In the genomic region with DNA sequence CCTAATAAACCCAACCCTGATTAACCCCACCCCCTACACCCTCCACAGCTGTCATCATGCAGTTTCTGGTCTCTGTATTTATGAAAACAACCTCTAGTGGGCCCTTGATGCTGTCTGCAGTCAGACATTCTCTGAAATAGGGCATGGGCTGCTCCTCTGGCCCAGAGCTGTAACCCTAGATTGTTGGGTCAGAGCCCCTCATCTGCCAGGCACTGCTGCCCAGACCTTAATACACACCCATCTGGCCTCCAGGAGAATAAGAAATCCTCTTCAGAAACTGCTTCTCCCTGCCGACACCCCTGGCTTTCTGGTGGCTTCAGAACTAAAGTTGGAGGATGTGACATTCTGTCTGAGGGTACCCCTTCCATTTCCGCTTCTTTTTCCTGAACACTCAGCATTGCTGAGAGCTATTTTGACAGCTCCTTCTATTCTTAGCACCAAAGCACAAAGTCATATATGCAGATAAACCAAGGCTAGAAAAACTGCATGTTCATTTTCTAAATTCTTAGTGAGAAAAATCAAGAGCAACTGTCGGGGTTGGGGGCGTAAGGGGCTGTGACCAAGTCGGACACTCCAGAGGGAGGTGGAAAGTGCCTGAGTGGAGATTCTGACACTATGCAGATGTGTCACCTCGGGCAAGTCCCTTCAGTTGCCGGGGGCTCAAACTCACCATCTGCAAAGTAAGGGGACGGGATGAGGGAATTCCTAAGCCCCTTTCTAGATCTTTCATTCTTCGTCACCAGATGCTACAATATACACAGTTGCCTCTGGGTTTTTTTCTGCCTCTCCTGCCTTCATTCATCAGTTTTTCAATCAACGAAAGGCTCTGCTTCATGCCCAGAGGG, we compare ENCODE assay signal across 9 cellular contexts. TPM values are rescaled to one million over a fixed set of nuclear protein-coding genes. Genes with fewer than 3 reads are reported as not detected.
A peak's percentile ranks its signal among the peaks of the same experiment; 100 is the strongest.
DNase-seq lines count a peak whose midpoint lies in the region; ATAC-seq and TF ChIP-seq lines count a peak whose summit lies in the region.
"Had no signal": no experiment of that assay in that cellular context is flagged by ENCODE, and none has a peak within 500 bp of the region (broad histone marks: within the 10 kb centered on the region; RNA-seq: fewer than 3 reads in every experiment).

No MANE protein-coding gene starts in this region.

- TF ChIP-seq POLR2A in stomach (IDR thresholded peaks at IDR 0.05): no peak

- TF ChIP-seq CTCF in coronary artery (IDR thresholded peaks at IDR 0.05): no peak
- no peak for TF ChIP-seq CTCF in stomach (IDR thresholded peaks at IDR 0.05)

- H3K4me1 ChIP-seq in stomach: peaks cover 0 to 16% (median 6%) of the 10 kb centered on the region in 4 donors

- H3K27ac Mint-ChIP-seq in stimulated activated effector memory CD8-positive, alpha-beta T cell treated with anti-CD3 and anti-CD28 coated beads, Interleukin-12 subunit alpha, Interleukin-12 subunit beta, amount 100 ng/mL, for 72 hours: peak overlapping the region; percentile 85

- H3K27me3 ChIP-seq in stomach: no peaks in the 10 kb centered on the region

- H3K4me3 ChIP-seq in coronary artery (no peak overlapping the region), stomach (no peak overlapping the region)

- no peaks in the 10 kb centered on the region for H3K9me3 ChIP-seq in stomach

- intact Hi-C loops in stomach (cut with DNase I; ENCODE audit: low total_unique reads): no loop called here

- peak overlapping the region; percentile 2 to 25 for H3K27ac ChIP-seq in coronary artery
- H3K27ac ChIP-seq in stomach: peak overlapping the region in 2 of 5 donors; percentile 6 to 18
- H3K27ac ChIP-seq: 22Rv1 had no signal

- no peak for TF ChIP-seq EP300 in stomach (IDR thresholded peaks at IDR 0.05)

- H3K36me3 ChIP-seq in stomach: no peaks in the 10 kb centered on the region

- peak; percentile 61 for DNase-seq in DMS 273 (lab: John Stamatoyannopoulos, UW; ENCODE audit: unreplicated experiment)
- DNase-seq in DMS 273 treated with DMSO at 0.1 percent for 48 hours (lab: John Stamatoyannopoulos, UW): no peak
- peak; percentile 45 for DNase-seq in MV-4-11 (lab: John Stamatoyannopoulos, UW)
- DNase-seq in coronary artery (ENCODE audit: low spot score): no peak
- DNase-seq in stimulated activated effector memory CD8-positive, alpha-beta T cell treated with anti-CD3 and anti-CD28 coated beads, Interleukin-12 subunit alpha, Interleukin-12 subunit beta, amount 100 ng/mL, for 72 hours (ENCODE audit: low spot score in 2 of 2): peak; percentile 39 to 79
- DNase-seq in central memory CD4-positive, alpha-beta T cell: no peak
- no peak for DNase-seq in stomach
- no peak for DNase-seq in NCI-H446 treated with DMSO at 0.1 percent for 48 hours (lab: John Stamatoyannopoulos, UW)

- peak overlapping the region; percentile 62 for H3K4me3 Mint-ChIP-seq in stimulated activated effector memory CD8-positive, alpha-beta T cell treated with anti-CD3 and anti-CD28 coated beads, Interleukin-12 subunit alpha, Interleukin-12 subunit beta, amount 100 ng/mL, for 72 hours

- peaks cover 2% of the 10 kb centered on the region for H3K9me3 Mint-ChIP-seq in stimulated activated effector memory CD8-positive, alpha-beta T cell treated with anti-CD3 and anti-CD28 coated beads, Interleukin-12 subunit alpha, Interleukin-12 subunit beta, amount 100 ng/mL, for 72 hours

- 55 to 77% (median 72%) methylated on average over 10 of the region's 10 CpGs for WGBS in stomach, 5 donors

- H3K4me1 Mint-ChIP-seq in stimulated activated effector memory CD8-positive, alpha-beta T cell treated with anti-CD3 and anti-CD28 coated beads, Interleukin-12 subunit alpha, Interleukin-12 subunit beta, amount 100 ng/mL, for 72 hours: peaks cover 49% of the 10 kb centered on the region

- H3K36me3 Mint-ChIP-seq in stimulated activated effector memory CD8-positive, alpha-beta T cell treated with anti-CD3 and anti-CD28 coated beads, Interleukin-12 subunit alpha, Interleukin-12 subunit beta, amount 100 ng/mL, for 72 hours: peaks cover 90% of the 10 kb centered on the region

- peak; percentile 87 for ATAC-seq in stimulated activated effector memory CD8-positive, alpha-beta T cell treated with anti-CD3 and anti-CD28 coated beads, Interleukin-12 subunit alpha, Interleukin-12 subunit beta, amount 100 ng/mL, for 72 hours

RNA-seq across cellular contexts. Expression of a gene that starts 28.7 kb away (rescaled TPM):
- 100 to 1,000 TPM in 2 of 5 donors, 10 to 100 TPM in 3; 57.9 to 163 (median 97.5) TPM for total RNA-seq in stomach
- polyA plus RNA-seq in stomach: 100 to 1,000 TPM in 1 of 3 donors, 10 to 100 TPM in 2; 83.7 to 122 (median 88.4) TPM

RNA-seq across cellular contexts. Expression of a gene that starts 55.5 kb away (rescaled TPM):
- total RNA-seq in stomach: 1 to 10 TPM in 2 of 5 donors, under 1 TPM in 1, not detected in 2; 0.58 to 8.3 (median 4.5) TPM
- polyA plus RNA-seq in stomach: 10 to 100 TPM in 2 of 3 donors, 1 to 10 TPM in 1; 7.9 to 14.0 (median 11.8) TPM

RNA-seq across cellular contexts. Expression of a gene that starts 56.6 kb away (rescaled TPM):
- 10 to 100 TPM in 1 of 5 donors, 1 to 10 TPM in 3, not detected in 1; 2.2 to 17.8 (median 6.7) TPM for total RNA-seq in stomach
- polyA plus RNA-seq in stomach: 10 to 100 TPM in 2 of 3 donors, 1 to 10 TPM in 1; 7.6 to 15.3 (median 12.3) TPM

Comparison
In these comparisons a context has a peak if more than half of its experiments do, and no peak if none do; other contexts are left out.
1. DNase-seq: peak in DMS 273 (single experiment), MV-4-11 (single experiment) and stimulated activated effector memory CD8-positive, alpha-beta T cell treated with anti-CD3 and anti-CD28 coated beads, Interleukin-12 subunit alpha, Interleukin-12 subunit beta, amount 100 ng/mL, for 72 hours (2 of 2); none in DMS 273 treated with DMSO at 0.1 percent for 48 hours (single experiment), coronary artery (single experiment), central memory CD4-positive, alpha-beta T cell (single experiment), stomach (single experiment) and NCI-H446 treated with DMSO at 0.1 percent for 48 hours (single experiment).